12 cellular contexts compared by ENCODE assay signal in genomic region chr17:80826346-80826954, GRCh38.
DNase-seq lines count a peak whose midpoint lies in the region; ATAC-seq and TF ChIP-seq lines count a peak whose summit lies in the region.
"Had no signal": no experiment of that assay in that cellular context is flagged by ENCODE, and none has a peak within 500 bp of the region (broad histone marks: within the 10 kb centered on the region; RNA-seq: fewer than 3 reads in every experiment).

No MANE protein-coding gene starts in this region.

- H3K4me3 ChIP-seq in fibroblast of lung (replicated peaks in 1 of 4; ENCODE audit: control extremely low read depth in 1 of 4, insufficient read depth in 1 of 4, low read depth in 3 of 4, low read length in 4 of 4), result no peak overlapping the region
- H3K4me3 ChIP-seq in skeletal muscle tissue (ENCODE audit: low read length in 3 of 3), result peak overlapping the region; percentile 32 to 68 (median 43)
- H3K4me3 ChIP-seq: lung had no signal

- ATAC-seq in activated B cell treated with CpG ODN at 0.5 μM for 24 hours (ENCODE audit: low read depth) (no peak), GM19035 (IDR thresholded peaks at IDR 0.05; ENCODE audit: unreplicated experiment) (no peak), HG03460 (IDR thresholded peaks at IDR 0.05; ENCODE audit: unreplicated experiment) (no peak)

- no peaks in the 10 kb centered on the region for H3K9me3 Mint-ChIP-seq in activated CD4-positive, alpha-beta memory T cell treated with anti-CD3 and anti-CD28 coated beads, Interleukin-2, amount 10 ng/mL, durations not matched to agents 7 days and 5 days
- H3K9me3 Mint-ChIP-seq in activated CD4-positive, alpha-beta memory T cell treated with anti-CD3 and anti-CD28 coated beads for 36 hours, result no peaks in the 10 kb centered on the region
- no peaks in the 10 kb centered on the region for H3K9me3 Mint-ChIP-seq in activated B cell treated with CpG ODN at 0.5 μM for 24 hours
- H3K9me3 Mint-ChIP-seq: type B pancreatic cell had no signal

- H3K9me3 ChIP-seq in fibroblast of lung (ENCODE audit: control insufficient read depth, insufficient read depth, low read depth, low read length), result no peaks in the 10 kb centered on the region
- no peaks in the 10 kb centered on the region for H3K9me3 ChIP-seq in skeletal muscle tissue (ENCODE audit: control insufficient read depth in 3 of 3, low read length in 3 of 3)

- H3K36me3 ChIP-seq in fibroblast of lung (ENCODE audit: control insufficient read depth, insufficient read depth, low read length), result peaks cover 2% of the 10 kb centered on the region
- peaks cover 9 to 16% (median 16%) of the 10 kb centered on the region in 3 donors for H3K36me3 ChIP-seq in skeletal muscle tissue (ENCODE audit: control insufficient read depth in 3 of 3, insufficient read depth in 3 of 3, low read length in 3 of 3)

- H3K27me3 Mint-ChIP-seq in activated CD4-positive, alpha-beta memory T cell treated with anti-CD3 and anti-CD28 coated beads, Interleukin-2, amount 10 ng/mL, durations not matched to agents 7 days and 5 days, result no peaks in the 10 kb centered on the region
- no peaks in the 10 kb centered on the region for H3K27me3 Mint-ChIP-seq in activated CD4-positive, alpha-beta memory T cell treated with anti-CD3 and anti-CD28 coated beads for 36 hours
- H3K27me3 Mint-ChIP-seq in activated B cell treated with CpG ODN at 0.5 μM for 24 hours, result no peaks in the 10 kb centered on the region
- H3K27me3 Mint-ChIP-seq: type B pancreatic cell had no signal

- H2AFZ ChIP-seq in fibroblast of lung (ENCODE audit: low read length), result no peak overlapping the region

- TF ChIP-seq CTCF in activated B cell treated with CpG ODN at 0.5 μM for 24 hours (IDR thresholded peaks at IDR 0.05) (no peak), fibroblast of lung (conservative IDR thresholded peaks at IDR 0.05 in 1 of 2, IDR thresholded peaks at IDR 0.05 in 1 of 2; ENCODE audit: low read depth in 1 of 2, low read length in 2 of 2) (no peak)

- H3K27me3 ChIP-seq in fibroblast of lung (ENCODE audit: control insufficient read depth, insufficient read depth, low read length) (no peaks in the 10 kb centered on the region), skeletal muscle tissue (ENCODE audit: control insufficient read depth in 3 of 3, insufficient read depth in 3 of 3, low read length in 3 of 3) (no peaks in the 10 kb centered on the region)

- H3K79me2 ChIP-seq in fibroblast of lung (ENCODE audit: control insufficient read depth, insufficient read depth, low read length), result no peaks in the 10 kb centered on the region

- H3K36me3 Mint-ChIP-seq in activated CD4-positive, alpha-beta memory T cell treated with anti-CD3 and anti-CD28 coated beads, Interleukin-2, amount 10 ng/mL, durations not matched to agents 7 days and 5 days (ENCODE audit: low read depth), result peaks cover 55% of the 10 kb centered on the region
- H3K36me3 Mint-ChIP-seq in activated CD4-positive, alpha-beta memory T cell treated with anti-CD3 and anti-CD28 coated beads for 36 hours, result peaks cover 20% of the 10 kb centered on the region
- H3K36me3 Mint-ChIP-seq in activated B cell treated with CpG ODN at 0.5 μM for 24 hours (ENCODE audit: low read depth), result peaks cover 37% of the 10 kb centered on the region

- H3K4me2 ChIP-seq in fibroblast of lung (ENCODE audit: extremely low read depth, insufficient read depth, low read length), result no peak overlapping the region

- H3K27ac Mint-ChIP-seq in activated CD4-positive, alpha-beta memory T cell treated with anti-CD3 and anti-CD28 coated beads, Interleukin-2, amount 10 ng/mL, durations not matched to agents 7 days and 5 days, result peak overlapping the region; percentile 56
- no peak overlapping the region for H3K27ac Mint-ChIP-seq in activated CD4-positive, alpha-beta memory T cell treated with anti-CD3 and anti-CD28 coated beads for 36 hours
- peak overlapping the region; percentile 74 for H3K27ac Mint-ChIP-seq in activated B cell treated with CpG ODN at 0.5 μM for 24 hours
- H3K27ac Mint-ChIP-seq: type B pancreatic cell had no signal

- H4K20me1 ChIP-seq in fibroblast of lung (ENCODE audit: control insufficient read depth, extremely low read depth, insufficient read depth, low read length), result no peaks in the 10 kb centered on the region

- DNase-seq in activated CD4-positive, alpha-beta memory T cell treated with anti-CD3 and anti-CD28 coated beads, Interleukin-2, amount 10 ng/mL, durations not matched to agents 7 days and 5 days, result no peak
- DNase-seq in activated CD4-positive, alpha-beta memory T cell treated with anti-CD3 and anti-CD28 coated beads for 36 hours, result no peak
- DNase-seq in activated B cell treated with CpG ODN at 0.5 μM for 24 hours (no peak), fibroblast of lung (ENCODE audit: low read depth in 2 of 2) (no peak), activated gamma-delta T cell treated with Interleukin-2 at 50 U/mL for 16 hours (no peak)
- DNase-seq: RPMI8226 had no signal

- intact Hi-C loops in activated CD4-positive, alpha-beta memory T cell treated with anti-CD3 and anti-CD28 coated beads for 36 hours (cut with micrococcal nuclease), result no loop called here
- intact Hi-C loops in activated B cell treated with CpG ODN at 0.5 μM for 24 hours (cut with micrococcal nuclease), result no loop called here

- POLR2A ChIA-PET in activated CD4-positive, alpha-beta memory T cell treated with anti-CD3 and anti-CD28 coated beads, Interleukin-2, amount 10 ng/mL, durations not matched to agents 7 days and 5 days (lab: Charles Lee), result interaction anchor here (1.5 kb wide), 1 partner anchor 44 kb away, joined by 3 read pairs; no protein-coding TSS in a partner anchor
- POLR2A ChIA-PET in activated CD4-positive, alpha-beta memory T cell treated with anti-CD3 and anti-CD28 coated beads for 36 hours (lab: Charles Lee), result no interaction called here
- POLR2A ChIA-PET in activated B cell treated with CpG ODN at 0.5 μM for 24 hours (lab: Charles Lee), result interaction anchor here (0.8 to 1.9 kb wide), 4 partner anchors 30 to 89 kb away, joined by 3 to 7 read pairs (median 6); no protein-coding TSS in a partner anchor

- H3K4me1 Mint-ChIP-seq in activated CD4-positive, alpha-beta memory T cell treated with anti-CD3 and anti-CD28 coated beads, Interleukin-2, amount 10 ng/mL, durations not matched to agents 7 days and 5 days, result peaks cover 52% of the 10 kb centered on the region
- H3K4me1 Mint-ChIP-seq in activated CD4-positive, alpha-beta memory T cell treated with anti-CD3 and anti-CD28 coated beads for 36 hours (ENCODE audit: low read depth), result peaks cover 13% of the 10 kb centered on the region
- peaks cover 15% of the 10 kb centered on the region for H3K4me1 Mint-ChIP-seq in activated B cell treated with CpG ODN at 0.5 μM for 24 hours

- H3K27ac ChIP-seq in fibroblast of lung (ENCODE audit: insufficient read depth, low read length), result peak overlapping the region; percentile 91
- H3K27ac ChIP-seq in skeletal muscle tissue (ENCODE audit: low read depth, low read length), result peak overlapping the region; percentile 94
- H3K27ac ChIP-seq: VCaP had no signal

- no peak overlapping the region for H3K4me3 Mint-ChIP-seq in activated CD4-positive, alpha-beta memory T cell treated with anti-CD3 and anti-CD28 coated beads, Interleukin-2, amount 10 ng/mL, durations not matched to agents 7 days and 5 days
- no peak overlapping the region for H3K4me3 Mint-ChIP-seq in activated CD4-positive, alpha-beta memory T cell treated with anti-CD3 and anti-CD28 coated beads for 36 hours
- H3K4me3 Mint-ChIP-seq in activated B cell treated with CpG ODN at 0.5 μM for 24 hours, result no peak overlapping the region
- H3K4me3 Mint-ChIP-seq: type B pancreatic cell had no signal

- H3K9ac ChIP-seq in fibroblast of lung (ENCODE audit: insufficient read depth, low read length) (peak overlapping the region; percentile 8), skeletal muscle tissue (ENCODE audit: low read depth in 1 of 3, low read length in 3 of 3) (peak overlapping the region; percentile 60 to 83 (median 72))

- H3K4me1 ChIP-seq in fibroblast of lung (ENCODE audit: control insufficient read depth, extremely low read depth, insufficient read depth, low read length) (peaks cover 7% of the 10 kb centered on the region), skeletal muscle tissue (ENCODE audit: control insufficient read depth in 3 of 3, insufficient read depth in 3 of 3, low read length in 3 of 3) (peaks cover 20 to 32% (median 21%) of the 10 kb centered on the region in 3 donors)

- CTCF ChIA-PET in activated CD4-positive, alpha-beta memory T cell treated with anti-CD3 and anti-CD28 coated beads, Interleukin-2, amount 10 ng/mL, durations not matched to agents 7 days and 5 days (lab: Charles Lee), result no interaction called here
- CTCF ChIA-PET in activated CD4-positive, alpha-beta memory T cell treated with anti-CD3 and anti-CD28 coated beads for 36 hours (lab: Charles Lee), result interaction anchor here (0.9 to 1.2 kb wide), 2 partner anchors 11 to 251 kb away, joined by 3 read pairs; no protein-coding TSS in a partner anchor
- CTCF ChIA-PET in activated B cell treated with CpG ODN at 0.5 μM for 24 hours (lab: Charles Lee), result interaction anchor here (0.9 to 1.5 kb wide), 2 partner anchors 39 to 89 kb away, joined by 3 to 4 read pairs; no protein-coding TSS in a partner anchor

Comparison
In these comparisons a context has a peak if more than half of its experiments do, and no peak if none do; other contexts are left out.
1. H3K4me3 ChIP-seq: peak in skeletal muscle tissue (3 of 3); none in fibroblast of lung (0 of 4).